ENCODE assay signal across 1 cellular context in the genomic region with DNA sequence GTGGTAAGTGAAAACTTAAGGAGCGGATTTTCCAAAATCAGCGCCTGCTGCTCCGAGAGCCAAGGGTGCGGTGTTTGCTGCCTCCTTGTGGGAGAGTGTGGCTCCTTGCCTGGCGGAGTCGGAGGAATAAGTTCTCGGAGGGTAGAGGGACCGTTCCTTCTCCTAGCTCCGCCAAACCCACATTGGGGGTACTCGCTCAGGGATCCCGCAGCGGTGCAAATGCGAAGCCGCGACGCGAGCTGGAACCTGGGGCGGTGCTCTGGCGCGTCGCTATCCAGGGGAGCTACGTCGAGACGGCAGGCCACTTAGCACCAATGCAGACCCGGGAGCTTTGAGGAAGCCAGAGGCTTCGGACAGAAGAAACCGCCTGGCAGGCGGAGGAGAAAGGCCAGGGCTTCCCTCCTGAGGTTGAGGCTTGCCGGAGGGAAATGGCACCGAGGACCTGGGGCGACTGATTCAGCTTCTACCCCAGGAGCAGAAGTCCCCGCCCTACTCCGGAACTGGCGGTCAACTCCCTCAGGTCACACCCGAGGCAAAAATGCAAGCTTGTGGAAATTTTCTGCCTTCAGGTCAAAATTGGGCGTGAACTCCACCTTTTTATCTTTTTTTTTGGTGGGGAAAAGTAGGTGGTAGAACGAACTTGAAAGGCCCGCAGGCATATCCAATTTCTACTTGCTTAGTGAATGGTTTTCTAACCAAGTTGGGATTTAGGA.
A peak's percentile ranks its signal among the peaks of the same experiment; 100 is the strongest.
TF ChIP-seq lines count a peak whose summit lies in the region.

No MANE protein-coding gene starts in this region.

TF ChIP-seq in HepG2, 621 proteins besides CTCF, POLR2A, EP300 and RAD21:
- no peak for TF ChIP-seq ZNF788 (CRISPR knock-in tag; IDR thresholded peaks at IDR 0.05; ENCODE audit: borderline replicate concordance)
- TF ChIP-seq, protein P1, sequence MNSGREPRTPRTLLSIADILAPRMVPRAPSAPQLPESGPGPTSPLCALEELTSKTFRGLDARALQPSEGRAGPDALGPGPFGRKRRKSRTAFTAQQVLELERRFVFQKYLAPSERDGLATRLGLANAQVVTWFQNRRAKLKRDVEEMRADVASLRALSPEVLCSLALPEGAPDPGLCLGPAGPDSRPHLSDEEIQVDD (CRISPR knock-in tag; IDR thresholded peaks at IDR 0.05; ENCODE audit: borderline replicate concordance), result no peak
- TF ChIP-seq, protein P2, sequence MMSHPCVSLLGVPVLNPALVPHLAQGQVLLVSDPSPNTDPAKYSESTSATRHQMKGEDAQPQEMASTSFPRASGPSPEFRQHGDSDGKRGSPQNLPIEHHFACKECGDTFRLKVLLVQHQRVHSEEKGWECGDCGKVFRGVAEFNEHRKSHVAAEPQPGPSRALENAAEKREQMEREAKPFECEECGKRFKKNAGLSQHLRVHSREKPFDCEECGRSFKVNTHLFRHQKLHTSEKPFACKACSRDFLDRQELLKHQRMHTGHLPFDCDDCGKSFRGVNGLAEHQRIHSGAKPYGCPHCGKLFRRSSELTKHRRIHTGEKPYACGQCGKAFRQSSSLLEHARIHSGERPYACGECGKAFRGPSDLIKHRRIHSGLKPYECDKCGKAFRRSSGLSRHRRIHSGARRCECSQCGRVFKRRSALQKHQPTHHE (CRISPR knock-in tag; IDR thresholded peaks at IDR 0.05; ENCODE audit: borderline replicate concordance), result no peak
- TF ChIP-seq SNAPC2 (CRISPR knock-in tag; IDR thresholded peaks at IDR 0.05), result peak; percentile 31; the same call in 1 of the 2 replicates
- TF ChIP-seq HNRNPLL (IDR thresholded peaks at IDR 0.05; ENCODE audit: low read depth, low read length, poor library complexity, severe bottlenecking), result peak; percentile 32
- TF ChIP-seq PPARG (CRISPR knock-in tag; conservative IDR thresholded peaks at IDR 0.05), result no peak
- no peak for TF ChIP-seq ZNF101 (CRISPR knock-in tag; IDR thresholded peaks at IDR 0.05; ENCODE audit: borderline replicate concordance, low read depth)
- TF ChIP-seq EZH2 (conservative IDR thresholded peaks at IDR 0.05; ENCODE audit: low read depth, low read length), result peak; percentile 70; the same call in 1 of the 2 replicates
- no peak for TF ChIP-seq MTA1 (CRISPR knock-in tag; IDR thresholded peaks at IDR 0.05; ENCODE audit: borderline replicate concordance)
- TF ChIP-seq STAG1 (CRISPR knock-in tag; IDR thresholded peaks at IDR 0.05), result peak; percentile 62
- TF ChIP-seq, protein P3, sequence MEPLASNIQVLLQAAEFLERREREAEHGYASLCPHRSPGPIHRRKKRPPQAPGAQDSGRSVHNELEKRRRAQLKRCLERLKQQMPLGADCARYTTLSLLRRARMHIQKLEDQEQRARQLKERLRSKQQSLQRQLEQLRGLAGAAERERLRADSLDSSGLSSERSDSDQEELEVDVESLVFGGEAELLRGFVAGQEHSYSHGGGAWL (CRISPR knock-in tag; IDR thresholded peaks at IDR 0.05), result 0 out of 2 replicates have a peak, but pooled peaks have one; percentile 50
- TF ChIP-seq SALL1 (CRISPR knock-in tag; IDR thresholded peaks at IDR 0.05), result 0 out of 2 replicates have a peak, but pooled peaks have one; percentile 19
- no peak for TF ChIP-seq MIER3 (CRISPR knock-in tag; IDR thresholded peaks at IDR 0.05; ENCODE audit: borderline replicate concordance)
- TF ChIP-seq GFI1 (CRISPR knock-in tag; IDR thresholded peaks at IDR 0.05; ENCODE audit: borderline replicate concordance), result 0 out of 2 replicates have a peak, but pooled peaks have one; percentile 22
- TF ChIP-seq, protein P4, sequence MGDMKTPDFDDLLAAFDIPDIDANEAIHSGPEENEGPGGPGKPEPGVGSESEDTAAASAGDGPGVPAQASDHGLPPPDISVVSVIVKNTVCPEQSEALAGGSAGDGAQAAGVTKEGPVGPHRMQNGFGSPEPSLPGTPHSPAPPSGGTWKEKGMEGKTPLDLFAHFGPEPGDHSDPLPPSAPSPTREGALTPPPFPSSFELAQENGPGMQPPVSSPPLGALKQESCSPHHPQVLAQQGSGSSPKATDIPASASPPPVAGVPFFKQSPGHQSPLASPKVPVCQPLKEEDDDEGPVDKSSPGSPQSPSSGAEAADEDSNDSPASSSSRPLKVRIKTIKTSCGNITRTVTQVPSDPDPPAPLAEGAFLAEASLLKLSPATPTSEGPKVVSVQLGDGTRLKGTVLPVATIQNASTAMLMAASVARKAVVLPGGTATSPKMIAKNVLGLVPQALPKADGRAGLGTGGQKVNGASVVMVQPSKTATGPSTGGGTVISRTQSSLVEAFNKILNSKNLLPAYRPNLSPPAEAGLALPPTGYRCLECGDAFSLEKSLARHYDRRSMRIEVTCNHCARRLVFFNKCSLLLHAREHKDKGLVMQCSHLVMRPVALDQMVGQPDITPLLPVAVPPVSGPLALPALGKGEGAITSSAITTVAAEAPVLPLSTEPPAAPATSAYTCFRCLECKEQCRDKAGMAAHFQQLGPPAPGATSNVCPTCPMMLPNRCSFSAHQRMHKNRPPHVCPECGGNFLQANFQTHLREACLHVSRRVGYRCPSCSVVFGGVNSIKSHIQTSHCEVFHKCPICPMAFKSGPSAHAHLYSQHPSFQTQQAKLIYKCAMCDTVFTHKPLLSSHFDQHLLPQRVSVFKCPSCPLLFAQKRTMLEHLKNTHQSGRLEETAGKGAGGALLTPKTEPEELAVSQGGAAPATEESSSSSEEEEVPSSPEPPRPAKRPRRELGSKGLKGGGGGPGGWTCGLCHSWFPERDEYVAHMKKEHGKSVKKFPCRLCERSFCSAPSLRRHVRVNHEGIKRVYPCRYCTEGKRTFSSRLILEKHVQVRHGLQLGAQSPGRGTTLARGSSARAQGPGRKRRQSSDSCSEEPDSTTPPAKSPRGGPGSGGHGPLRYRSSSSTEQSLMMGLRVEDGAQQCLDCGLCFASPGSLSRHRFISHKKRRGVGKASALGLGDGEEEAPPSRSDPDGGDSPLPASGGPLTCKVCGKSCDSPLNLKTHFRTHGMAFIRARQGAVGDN (CRISPR knock-in tag; IDR thresholded peaks at IDR 0.05), result peak; percentile 53
- TF ChIP-seq, protein P5, sequence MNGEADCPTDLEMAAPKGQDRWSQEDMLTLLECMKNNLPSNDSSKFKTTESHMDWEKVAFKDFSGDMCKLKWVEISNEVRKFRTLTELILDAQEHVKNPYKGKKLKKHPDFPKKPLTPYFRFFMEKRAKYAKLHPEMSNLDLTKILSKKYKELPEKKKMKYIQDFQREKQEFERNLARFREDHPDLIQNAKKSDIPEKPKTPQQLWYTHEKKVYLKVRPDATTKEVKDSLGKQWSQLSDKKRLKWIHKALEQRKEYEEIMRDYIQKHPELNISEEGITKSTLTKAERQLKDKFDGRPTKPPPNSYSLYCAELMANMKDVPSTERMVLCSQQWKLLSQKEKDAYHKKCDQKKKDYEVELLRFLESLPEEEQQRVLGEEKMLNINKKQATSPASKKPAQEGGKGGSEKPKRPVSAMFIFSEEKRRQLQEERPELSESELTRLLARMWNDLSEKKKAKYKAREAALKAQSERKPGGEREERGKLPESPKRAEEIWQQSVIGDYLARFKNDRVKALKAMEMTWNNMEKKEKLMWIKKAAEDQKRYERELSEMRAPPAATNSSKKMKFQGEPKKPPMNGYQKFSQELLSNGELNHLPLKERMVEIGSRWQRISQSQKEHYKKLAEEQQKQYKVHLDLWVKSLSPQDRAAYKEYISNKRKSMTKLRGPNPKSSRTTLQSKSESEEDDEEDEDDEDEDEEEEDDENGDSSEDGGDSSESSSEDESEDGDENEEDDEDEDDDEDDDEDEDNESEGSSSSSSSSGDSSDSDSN (CRISPR knock-in tag; IDR thresholded peaks at IDR 0.05), result 0 out of 2 replicates have a peak, but pooled peaks have one; percentile 21
- peak; percentile 54 for TF ChIP-seq KDM2A (CRISPR knock-in tag; IDR thresholded peaks at IDR 0.05; ENCODE audit: borderline replicate concordance, low read depth)
- TF ChIP-seq FOSL2 (CRISPR knock-in tag; IDR thresholded peaks at IDR 0.05), result 0 out of 2 replicates have a peak, but pooled peaks have one; percentile 6
- TF ChIP-seq, protein P6, sequence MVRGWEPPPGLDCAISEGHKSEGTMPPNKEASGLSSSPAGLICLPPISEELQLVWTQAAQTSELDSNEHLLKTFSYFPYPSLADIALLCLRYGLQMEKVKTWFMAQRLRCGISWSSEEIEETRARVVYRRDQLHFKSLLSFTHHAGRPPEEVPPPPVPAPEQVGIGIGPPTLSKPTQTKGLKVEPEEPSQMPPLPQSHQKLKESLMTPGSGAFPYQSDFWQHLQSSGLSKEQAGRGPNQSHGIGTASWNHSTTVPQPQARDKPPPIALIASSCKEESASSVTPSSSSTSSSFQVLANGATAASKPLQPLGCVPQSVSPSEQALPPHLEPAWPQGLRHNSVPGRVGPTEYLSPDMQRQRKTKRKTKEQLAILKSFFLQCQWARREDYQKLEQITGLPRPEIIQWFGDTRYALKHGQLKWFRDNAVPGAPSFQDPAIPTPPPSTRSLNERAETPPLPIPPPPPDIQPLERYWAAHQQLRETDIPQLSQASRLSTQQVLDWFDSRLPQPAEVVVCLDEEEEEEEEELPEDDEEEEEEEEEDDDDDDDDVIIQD (CRISPR knock-in tag; IDR thresholded peaks at IDR 0.05; ENCODE audit: low read depth), result no peak
- no peak for TF ChIP-seq HES4 (CRISPR knock-in tag; IDR thresholded peaks at IDR 0.05; ENCODE audit: borderline replicate concordance)
- TF ChIP-seq ZNF777 (CRISPR knock-in tag; IDR thresholded peaks at IDR 0.05), result peak; percentile 46; the same call in 1 of the 2 replicates
- peak; percentile 17; the same call in 1 of the 2 replicates for TF ChIP-seq ETV5 (CRISPR knock-in tag; IDR thresholded peaks at IDR 0.05; ENCODE audit: borderline replicate concordance)
- TF ChIP-seq, protein P7, sequence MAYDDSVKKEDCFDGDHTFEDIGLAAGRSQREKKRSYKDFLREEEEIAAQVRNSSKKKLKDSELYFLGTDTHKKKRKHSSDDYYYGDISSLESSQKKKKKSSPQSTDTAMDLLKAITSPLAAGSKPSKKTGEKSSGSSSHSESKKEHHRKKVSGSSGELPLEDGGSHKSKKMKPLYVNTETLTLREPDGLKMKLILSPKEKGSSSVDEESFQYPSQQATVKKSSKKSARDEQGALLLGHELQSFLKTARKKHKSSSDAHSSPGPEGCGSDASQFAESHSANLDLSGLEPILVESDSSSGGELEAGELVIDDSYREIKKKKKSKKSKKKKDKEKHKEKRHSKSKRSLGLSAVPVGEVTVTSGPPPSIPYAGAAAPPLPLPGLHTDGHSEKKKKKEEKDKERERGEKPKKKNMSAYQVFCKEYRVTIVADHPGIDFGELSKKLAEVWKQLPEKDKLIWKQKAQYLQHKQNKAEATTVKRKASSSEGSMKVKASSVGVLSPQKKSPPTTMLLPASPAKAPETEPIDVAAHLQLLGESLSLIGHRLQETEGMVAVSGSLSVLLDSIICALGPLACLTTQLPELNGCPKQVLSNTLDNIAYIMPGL (CRISPR knock-in tag; IDR thresholded peaks at IDR 0.05; ENCODE audit: borderline replicate concordance in 1 of 2, low read depth in 1 of 2), result peak in 1 of 2 experiments; percentile 42; a peak in 1 of 4 replicates
- TF ChIP-seq MAFF (IDR thresholded peaks at IDR 0.05; ENCODE audit: low read depth, low read length), result peak; percentile 60
- TF ChIP-seq CHD4 (IDR thresholded peaks at IDR 0.05; ENCODE audit: borderline replicate concordance, low read length), result no peak
- no peak for TF ChIP-seq NFYC (CRISPR knock-in tag; IDR thresholded peaks at IDR 0.05)
- TF ChIP-seq MAFK (conservative IDR thresholded peaks at IDR 0.05 in 1 of 2, IDR thresholded peaks at IDR 0.05 in 1 of 2; ENCODE audit: low read length in 2 of 2), result peak; percentile 58 to 67; a peak in 3 of 4 replicates
- TF ChIP-seq ZNF776 (CRISPR knock-in tag; IDR thresholded peaks at IDR 0.05), result no peak
- peak; percentile 21; the same call in 1 of the 2 replicates for TF ChIP-seq SRY (CRISPR knock-in tag; IDR thresholded peaks at IDR 0.05)
- no peak for TF ChIP-seq TAF15 (IDR thresholded peaks at IDR 0.05; ENCODE audit: low read depth, low read length, poor library complexity, severe bottlenecking)
- TF ChIP-seq, protein P8, sequence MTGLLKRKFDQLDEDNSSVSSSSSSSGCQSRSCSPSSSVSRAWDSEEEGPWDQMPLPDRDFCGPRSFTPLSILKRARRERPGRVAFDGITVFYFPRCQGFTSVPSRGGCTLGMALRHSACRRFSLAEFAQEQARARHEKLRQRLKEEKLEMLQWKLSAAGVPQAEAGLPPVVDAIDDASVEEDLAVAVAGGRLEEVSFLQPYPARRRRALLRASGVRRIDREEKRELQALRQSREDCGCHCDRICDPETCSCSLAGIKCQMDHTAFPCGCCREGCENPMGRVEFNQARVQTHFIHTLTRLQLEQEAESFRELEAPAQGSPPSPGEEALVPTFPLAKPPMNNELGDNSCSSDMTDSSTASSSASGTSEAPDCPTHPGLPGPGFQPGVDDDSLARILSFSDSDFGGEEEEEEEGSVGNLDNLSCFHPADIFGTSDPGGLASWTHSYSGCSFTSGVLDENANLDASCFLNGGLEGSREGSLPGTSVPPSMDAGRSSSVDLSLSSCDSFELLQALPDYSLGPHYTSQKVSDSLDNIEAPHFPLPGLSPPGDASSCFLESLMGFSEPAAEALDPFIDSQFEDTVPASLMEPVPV (CRISPR knock-in tag; IDR thresholded peaks at IDR 0.05), result 0 out of 2 replicates have a peak, but pooled peaks have one; percentile 35
- TF ChIP-seq, protein P9, sequence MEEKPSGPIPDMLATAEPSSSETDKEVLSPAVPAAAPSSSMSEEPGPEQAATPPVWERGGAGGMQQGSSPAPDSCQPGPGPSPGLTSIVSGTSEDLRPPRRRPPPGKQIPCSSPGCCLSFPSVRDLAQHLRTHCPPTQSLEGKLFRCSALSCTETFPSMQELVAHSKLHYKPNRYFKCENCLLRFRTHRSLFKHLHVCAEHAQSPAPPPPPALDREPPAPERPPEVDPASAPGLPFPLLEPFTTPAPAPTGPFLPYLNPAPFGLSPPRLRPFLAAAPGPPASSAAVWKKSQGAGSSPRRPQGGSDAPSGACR (CRISPR knock-in tag; IDR thresholded peaks at IDR 0.05), result no peak
- no peak for TF ChIP-seq ZNF180 (CRISPR knock-in tag; IDR thresholded peaks at IDR 0.05; ENCODE audit: borderline replicate concordance, low read depth)
- no peak for TF ChIP-seq RORA (CRISPR knock-in tag; IDR thresholded peaks at IDR 0.05)
- no peak for TF ChIP-seq EHMT2 (IDR thresholded peaks at IDR 0.05; ENCODE audit: borderline replicate concordance, low read depth, low read length)
- TF ChIP-seq, protein P10, sequence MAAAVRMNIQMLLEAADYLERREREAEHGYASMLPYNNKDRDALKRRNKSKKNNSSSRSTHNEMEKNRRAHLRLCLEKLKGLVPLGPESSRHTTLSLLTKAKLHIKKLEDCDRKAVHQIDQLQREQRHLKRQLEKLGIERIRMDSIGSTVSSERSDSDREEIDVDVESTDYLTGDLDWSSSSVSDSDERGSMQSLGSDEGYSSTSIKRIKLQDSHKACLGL (CRISPR knock-in tag; IDR thresholded peaks at IDR 0.05), result no peak
TF ChIP-seq in HepG2: peak in this region for 18.
